In the genomic region with DNA sequence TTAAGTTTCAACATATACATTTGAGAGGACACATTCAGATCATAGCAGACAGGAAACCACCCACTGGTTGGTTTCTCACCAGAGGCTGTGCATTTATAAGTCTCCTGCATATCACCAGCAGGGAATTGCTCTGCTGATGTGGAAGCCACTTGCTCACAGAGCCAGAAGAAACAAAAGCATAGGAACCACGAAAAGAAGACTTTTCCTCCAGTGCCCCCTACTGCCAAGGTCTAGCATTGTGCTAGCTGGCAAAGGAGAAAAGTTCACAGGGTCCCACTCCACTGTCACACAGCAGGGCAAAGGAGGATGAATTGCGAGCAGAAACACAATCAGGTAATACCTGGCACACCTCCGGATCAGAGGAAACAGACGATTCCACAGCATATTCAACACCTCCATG, we compare ENCODE assay signal across 1 cellular context.
TF ChIP-seq lines count a peak whose summit lies in the region.

No MANE protein-coding gene starts in this region.

TF ChIP-seq in GM23338, 12 proteins besides CTCF, POLR2A, EP300 and RAD21 (continued from another document):
- TF ChIP-seq, protein P1, sequence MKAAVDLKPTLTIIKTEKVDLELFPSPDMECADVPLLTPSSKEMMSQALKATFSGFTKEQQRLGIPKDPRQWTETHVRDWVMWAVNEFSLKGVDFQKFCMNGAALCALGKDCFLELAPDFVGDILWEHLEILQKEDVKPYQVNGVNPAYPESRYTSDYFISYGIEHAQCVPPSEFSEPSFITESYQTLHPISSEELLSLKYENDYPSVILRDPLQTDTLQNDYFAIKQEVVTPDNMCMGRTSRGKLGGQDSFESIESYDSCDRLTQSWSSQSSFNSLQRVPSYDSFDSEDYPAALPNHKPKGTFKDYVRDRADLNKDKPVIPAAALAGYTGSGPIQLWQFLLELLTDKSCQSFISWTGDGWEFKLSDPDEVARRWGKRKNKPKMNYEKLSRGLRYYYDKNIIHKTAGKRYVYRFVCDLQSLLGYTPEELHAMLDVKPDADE (IDR thresholded peaks at IDR 0.05) = no peak
- TF ChIP-seq ZNF331 (CRISPR knock-in tag; IDR thresholded peaks at IDR 0.05; ENCODE audit: low read depth) = no peak
- TF ChIP-seq, protein P2, sequence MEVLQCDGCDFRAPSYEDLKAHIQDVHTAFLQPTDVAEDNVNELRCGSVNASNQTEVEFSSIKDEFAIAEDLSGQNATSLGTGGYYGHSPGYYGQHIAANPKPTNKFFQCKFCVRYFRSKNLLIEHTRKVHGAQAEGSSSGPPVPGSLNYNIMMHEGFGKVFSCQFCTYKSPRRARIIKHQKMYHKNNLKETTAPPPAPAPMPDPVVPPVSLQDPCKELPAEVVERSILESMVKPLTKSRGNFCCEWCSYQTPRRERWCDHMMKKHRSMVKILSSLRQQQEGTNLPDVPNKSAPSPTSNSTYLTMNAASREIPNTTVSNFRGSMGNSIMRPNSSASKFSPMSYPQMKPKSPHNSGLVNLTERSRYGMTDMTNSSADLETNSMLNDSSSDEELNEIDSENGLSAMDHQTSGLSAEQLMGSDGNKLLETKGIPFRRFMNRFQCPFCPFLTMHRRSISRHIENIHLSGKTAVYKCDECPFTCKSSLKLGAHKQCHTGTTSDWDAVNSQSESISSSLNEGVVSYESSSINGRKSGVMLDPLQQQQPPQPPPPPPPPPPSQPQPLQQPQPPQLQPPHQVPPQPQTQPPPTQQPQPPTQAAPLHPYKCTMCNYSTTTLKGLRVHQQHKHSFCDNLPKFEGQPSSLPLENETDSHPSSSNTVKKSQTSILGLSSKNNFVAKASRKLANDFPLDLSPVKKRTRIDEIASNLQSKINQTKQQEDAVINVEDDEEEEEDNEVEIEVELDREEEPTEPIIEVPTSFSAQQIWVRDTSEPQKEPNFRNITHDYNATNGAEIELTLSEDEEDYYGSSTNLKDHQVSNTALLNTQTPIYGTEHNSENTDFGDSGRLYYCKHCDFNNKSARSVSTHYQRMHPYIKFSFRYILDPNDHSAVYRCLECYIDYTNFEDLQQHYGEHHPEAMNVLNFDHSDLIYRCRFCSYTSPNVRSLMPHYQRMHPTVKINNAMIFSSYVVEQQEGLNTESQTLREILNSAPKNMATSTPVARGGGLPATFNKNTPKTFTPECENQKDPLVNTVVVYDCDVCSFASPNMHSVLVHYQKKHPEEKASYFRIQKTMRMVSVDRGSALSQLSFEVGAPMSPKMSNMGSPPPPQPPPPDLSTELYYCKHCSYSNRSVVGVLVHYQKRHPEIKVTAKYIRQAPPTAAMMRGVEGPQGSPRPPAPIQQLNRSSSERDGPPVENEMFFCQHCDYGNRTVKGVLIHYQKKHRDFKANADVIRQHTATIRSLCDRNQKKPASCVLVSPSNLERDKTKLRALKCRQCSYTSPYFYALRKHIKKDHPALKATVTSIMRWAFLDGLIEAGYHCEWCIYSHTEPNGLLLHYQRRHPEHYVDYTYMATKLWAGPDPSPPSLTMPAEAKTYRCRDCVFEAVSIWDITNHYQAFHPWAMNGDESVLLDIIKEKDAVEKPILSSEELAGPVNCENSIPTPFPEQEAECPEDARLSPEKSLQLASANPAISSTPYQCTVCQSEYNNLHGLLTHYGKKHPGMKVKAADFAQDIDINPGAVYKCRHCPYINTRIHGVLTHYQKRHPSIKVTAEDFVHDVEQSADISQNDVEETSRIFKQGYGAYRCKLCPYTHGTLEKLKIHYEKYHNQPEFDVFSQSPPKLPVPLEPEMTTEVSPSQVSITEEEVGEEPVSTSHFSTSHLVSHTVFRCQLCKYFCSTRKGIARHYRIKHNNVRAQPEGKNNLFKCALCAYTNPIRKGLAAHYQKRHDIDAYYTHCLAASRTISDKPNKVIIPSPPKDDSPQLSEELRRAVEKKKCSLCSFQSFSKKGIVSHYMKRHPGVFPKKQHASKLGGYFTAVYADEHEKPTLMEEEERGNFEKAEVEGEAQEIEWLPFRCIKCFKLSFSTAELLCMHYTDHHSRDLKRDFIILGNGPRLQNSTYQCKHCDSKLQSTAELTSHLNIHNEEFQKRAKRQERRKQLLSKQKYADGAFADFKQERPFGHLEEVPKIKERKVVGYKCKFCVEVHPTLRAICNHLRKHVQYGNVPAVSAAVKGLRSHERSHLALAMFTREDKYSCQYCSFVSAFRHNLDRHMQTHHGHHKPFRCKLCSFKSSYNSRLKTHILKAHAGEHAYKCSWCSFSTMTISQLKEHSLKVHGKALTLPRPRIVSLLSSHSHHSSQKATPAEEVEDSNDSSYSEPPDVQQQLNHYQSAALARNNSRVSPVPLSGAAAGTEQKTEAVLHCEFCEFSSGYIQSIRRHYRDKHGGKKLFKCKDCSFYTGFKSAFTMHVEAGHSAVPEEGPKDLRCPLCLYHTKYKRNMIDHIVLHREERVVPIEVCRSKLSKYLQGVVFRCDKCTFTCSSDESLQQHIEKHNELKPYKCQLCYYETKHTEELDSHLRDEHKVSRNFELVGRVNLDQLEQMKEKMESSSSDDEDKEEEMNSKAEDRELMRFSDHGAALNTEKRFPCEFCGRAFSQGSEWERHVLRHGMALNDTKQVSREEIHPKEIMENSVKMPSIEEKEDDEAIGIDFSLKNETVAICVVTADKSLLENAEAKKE (CRISPR knock-in tag; IDR thresholded peaks at IDR 0.05) = no peak
- no peak for TF ChIP-seq POLR2AphosphoS5 (IDR thresholded peaks at IDR 0.05; ENCODE audit: low read depth)
- TF ChIP-seq NANOG (IDR thresholded peaks at IDR 0.05; ENCODE audit: borderline replicate concordance) = no peak
